ENCODE assay signal across 16 cellular contexts in the genomic region with DNA sequence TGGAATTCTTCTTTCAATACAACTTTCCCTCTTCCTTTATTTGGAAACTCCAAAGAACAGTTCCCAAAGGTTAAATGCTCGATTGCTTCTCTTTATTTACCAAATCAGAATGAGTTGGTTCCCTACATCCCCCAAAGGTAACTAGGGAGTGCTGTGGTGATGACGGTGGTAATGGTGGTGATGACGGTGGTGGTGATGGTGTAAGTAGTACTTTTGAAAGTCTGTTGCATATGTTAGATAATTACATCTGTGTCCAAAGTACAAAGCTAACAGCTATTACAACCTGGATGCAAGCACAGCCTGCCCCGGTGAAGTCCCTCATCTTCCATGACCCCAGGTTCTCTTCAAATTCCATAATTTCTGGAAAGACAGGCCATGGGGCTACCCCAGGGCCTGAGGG.
A peak's percentile ranks its signal among the peaks of the same experiment; 100 is the strongest.
DNase-seq lines count a peak whose midpoint lies in the region; ATAC-seq, FAIRE-seq and TF ChIP-seq lines count a peak whose summit lies in the region.
"Had no signal": no experiment of that assay in that cellular context is flagged by ENCODE, and none has a peak within 500 bp of the region (broad histone marks: within the 10 kb centered on the region; RNA-seq: fewer than 3 reads in every experiment).

No MANE protein-coding gene starts in this region.

- H3K27me3 ChIP-seq in Peyer's patch, result no peaks in the 10 kb centered on the region
- no peaks in the 10 kb centered on the region for H3K27me3 ChIP-seq in adrenal gland
- no peaks in the 10 kb centered on the region for H3K27me3 ChIP-seq in mucosa of rectum (ENCODE audit: control insufficient read depth in 2 of 2, insufficient read depth in 2 of 2, low read length in 2 of 2)
- H3K27me3 ChIP-seq in transverse colon, result no peaks in the 10 kb centered on the region

- intact Hi-C loops in adrenal gland (cut with DNase I) (no loop called here), transverse colon (cut with DNase I; ENCODE audit: low total_unique reads) (no loop called here), kidney (cut with DNase I) (no loop called here)

- no peak for TF ChIP-seq POLR2A in Peyer's patch (IDR thresholded peaks at IDR 0.05)
- no peak for TF ChIP-seq POLR2A in adrenal gland (IDR thresholded peaks at IDR 0.05)
- TF ChIP-seq POLR2A in transverse colon (IDR thresholded peaks at IDR 0.05), result no peak

- H3K27ac ChIP-seq in Peyer's patch, result peak overlapping the region in 3 of 4 donors; percentile 15 to 61 (median 35)
- peak overlapping the region in 4 of 5 donors; percentile 26 to 92 (median 78) for H3K27ac ChIP-seq in adrenal gland
- peak overlapping the region; percentile 45 to 46 for H3K27ac ChIP-seq in mucosa of rectum (ENCODE audit: low read depth in 2 of 2, low read length in 2 of 2)
- peak overlapping the region; percentile 2 to 61 (median 30) for H3K27ac ChIP-seq in transverse colon
- H3K27ac ChIP-seq in kidney (ENCODE audit: low read depth in 2 of 2, low read length in 2 of 2), result no peak overlapping the region
- H3K27ac ChIP-seq: C4-2B, PC-9 had no signal

- H3K4me3 ChIP-seq in Peyer's patch (no peak overlapping the region), adrenal gland (no peak overlapping the region), mucosa of rectum (ENCODE audit: low read length in 2 of 2) (no peak overlapping the region), transverse colon (no peak overlapping the region), kidney (ENCODE audit: low read length in 2 of 2) (no peak overlapping the region)
- H3K4me3 ChIP-seq: PC-9 had no signal

- WGBS in adrenal gland, 4 donors, result 78 to 88% (median 87%) methylated on average over 4 of the region's 4 CpGs
- WGBS in transverse colon (ENCODE audit: low coverage in 1 of 2), 2 donors, result 50 to 65% methylated on average over 4 of the region's 4 CpGs

- H3K4me1 ChIP-seq in Peyer's patch (peaks cover 0 to 28% (median 0%) of the 10 kb centered on the region in 4 donors), adrenal gland (replicated peaks in 1 of 2) (peaks cover 10 to 31% of the 10 kb centered on the region in 2 donors), mucosa of rectum (ENCODE audit: control insufficient read depth in 2 of 2, insufficient read depth in 2 of 2, low read length in 2 of 2) (peaks cover 22 to 35% of the 10 kb centered on the region in 2 donors), transverse colon (peaks cover 0 to 46% (median 19%) of the 10 kb centered on the region in 4 donors), kidney (ENCODE audit: control insufficient read depth in 1 of 2, insufficient read depth in 1 of 2, low read depth in 1 of 2, low read length in 2 of 2) (peaks cover 22 to 25% of the 10 kb centered on the region in 2 donors)

- H3K36me3 ChIP-seq in Peyer's patch, result peaks cover 0 to 10% (median 0%) of the 10 kb centered on the region in 3 donors
- H3K36me3 ChIP-seq in adrenal gland (replicated peaks in 1 of 2), result no peaks in the 10 kb centered on the region
- H3K36me3 ChIP-seq in mucosa of rectum (ENCODE audit: control insufficient read depth in 2 of 2, insufficient read depth in 2 of 2, low read length in 2 of 2), result peaks cover 3 to 5% of the 10 kb centered on the region in 2 donors
- H3K36me3 ChIP-seq in transverse colon, result no peaks in the 10 kb centered on the region
- peaks cover 0 to 5% of the 10 kb centered on the region in 2 donors for H3K36me3 ChIP-seq in kidney (ENCODE audit: control insufficient read depth in 1 of 2, insufficient read depth in 2 of 2, low read length in 2 of 2)

- peak in 1 of 3 donors; percentile 71 for DNase-seq in Peyer's patch
- no peak for DNase-seq in adrenal gland
- peak; percentile 76 for DNase-seq in transverse colon
- DNase-seq in kidney, result no peak
- no peak for DNase-seq in NCI-H774 (lab: John Stamatoyannopoulos, UW)
- DNase-seq: DMS 273 treated with DMSO at 0.1 percent for 48 hours, KBM-7, NCI-H1417 treated with DMSO at 0.1 percent for 48 hours, NCI-H2029, NCI-H2171, NCI-H446, NCI-H69, PC-9 had no signal

- no peak overlapping the region for H3K9ac ChIP-seq in mucosa of rectum (ENCODE audit: low read depth in 1 of 2, low read length in 2 of 2)
- H3K9ac ChIP-seq in kidney (ENCODE audit: low read length in 2 of 2), result no peak overlapping the region

- no peak for ATAC-seq in GM18867 (IDR thresholded peaks at IDR 0.05; ENCODE audit: unreplicated experiment)

- TF ChIP-seq CTCF in Peyer's patch (IDR thresholded peaks at IDR 0.05) (no peak), adrenal gland (IDR thresholded peaks at IDR 0.05) (no peak), transverse colon (IDR thresholded peaks at IDR 0.05) (no peak), kidney (IDR thresholded peaks at IDR 0.05; ENCODE audit: borderline replicate concordance, extremely low read depth, insufficient read depth) (no peak)

- TF ChIP-seq EP300 in transverse colon (IDR thresholded peaks at IDR 0.05; ENCODE audit: low read depth), result no peak

- FAIRE-seq in kidney (lab: Jason Lieb, UNC), result no peak

- H3K9me3 ChIP-seq in Peyer's patch (no peaks in the 10 kb centered on the region), adrenal gland (replicated peaks in 1 of 3) (no peaks in the 10 kb centered on the region), mucosa of rectum (ENCODE audit: control insufficient read depth in 2 of 2, low read length in 2 of 2) (no peaks in the 10 kb centered on the region), transverse colon (no peaks in the 10 kb centered on the region), kidney (ENCODE audit: control insufficient read depth in 1 of 2, low read length in 2 of 2) (no peaks in the 10 kb centered on the region)

- in situ Hi-C loops in transverse colon (cut with MboI; ENCODE audit: low pct_ligation_motif_present in 1 of 4, low pct_unique_long_range_greater_than_20kb in 1 of 4, low sequenced_read_pairs in 3 of 4), result loop anchor here in 1 of 4 donors (25.0 kb wide), 1 partner anchor 120 kb away; the partner anchor contains the start of gene TNS3

Comparison
In these comparisons a context has a peak if more than half of its experiments do, and no peak if none do; other contexts are left out.
1. H3K27ac ChIP-seq: peak in Peyer's patch (3 of 4), adrenal gland (4 of 5), mucosa of rectum (2 of 2) and transverse colon (4 of 4); none in kidney (0 of 2).